30 cellular contexts compared by ENCODE assay signal in the genomic region with DNA sequence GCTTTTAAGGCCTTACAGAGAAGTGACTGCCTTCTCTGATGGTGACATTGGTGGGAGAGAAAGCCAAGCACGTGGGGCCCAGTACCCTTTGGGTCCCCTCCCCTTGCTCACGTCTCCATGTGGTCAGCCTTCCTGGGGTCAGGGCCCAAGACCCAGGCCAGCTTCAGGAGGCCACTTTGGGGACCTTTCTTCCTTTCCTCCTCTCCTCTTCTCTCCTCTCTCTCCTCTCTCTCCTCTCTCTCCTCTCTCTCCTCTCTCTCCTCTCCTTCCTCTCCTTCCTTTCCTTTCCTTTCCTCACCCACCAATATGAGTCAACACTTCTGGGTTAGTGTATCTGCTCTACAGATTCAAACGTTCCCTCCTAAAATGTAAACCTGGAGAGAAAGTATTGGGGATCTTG.
"Had no signal": no experiment of that assay in that cellular context is flagged by ENCODE, and none has a peak within 500 bp of the region (broad histone marks: within the 10 kb centered on the region; RNA-seq: fewer than 3 reads in every experiment).

No MANE protein-coding gene starts in this region.

- H3K27ac Mint-ChIP-seq: naive B cell; naive thymus-derived CD8-positive, alpha-beta T cell; nephron progenitor cell; neural progenitor cell; progenitor cell of endocrine pancreas; stimulated activated memory B cell treated with anti-CD40 and anti-IgM and Interleukin-4, amounts not matched to agents 10 μg/mL and 1 μg/mL and 100 μg/mL, for 72 hours; stimulated activated naive CD8-positive, alpha-beta T cell treated with anti-CD3 and anti-CD28 coated beads, Interleukin-15, amount 100 ng/mL, for 72 hours; type B pancreatic cell had no signal

- H3K9me3 ChIP-seq: ovary, psoas muscle, right lobe of liver, sigmoid colon, suprapubic skin, testis, tibial artery, transverse colon, upper lobe of right lung, uterus had no signal

- H3K4me1 Mint-ChIP-seq: naive B cell; naive thymus-derived CD8-positive, alpha-beta T cell; nephron progenitor cell; stimulated activated memory B cell treated with anti-CD40 and anti-IgM and Interleukin-4, amounts not matched to agents 10 μg/mL and 1 μg/mL and 100 μg/mL, for 72 hours; stimulated activated naive CD8-positive, alpha-beta T cell treated with anti-CD3 and anti-CD28 coated beads, Interleukin-15, amount 100 ng/mL, for 72 hours had no signal

- ATAC-seq: naive thymus-derived CD8-positive, alpha-beta T cell; psoas muscle; right cardiac atrium; right lobe of liver; stimulated activated memory B cell treated with anti-CD40 and anti-IgM and Interleukin-4, amounts not matched to agents 10 μg/mL and 1 μg/mL and 100 μg/mL, for 72 hours; stimulated activated naive CD8-positive, alpha-beta T cell treated with anti-CD3 and anti-CD28 coated beads, Interleukin-15, amount 100 ng/mL, for 72 hours; stimulated activated naive CD8-positive, alpha-beta T cell treated with anti-CD3 and anti-CD28 coated beads, Interleukin-15, Interleukin-2, amounts not matched to agents 100 U/mL and 50 U/mL, for 24 hours; upper lobe of right lung had no signal

- H3K4me3 ChIP-seq: neural progenitor cell, ovary, psoas muscle, right lobe of liver, sigmoid colon, suprapubic skin, testis, tibial artery, transverse colon, upper lobe of right lung, uterus had no signal

- H3K36me3 ChIP-seq: neural progenitor cell, ovary, right lobe of liver, sigmoid colon, suprapubic skin, tibial artery, transverse colon, upper lobe of right lung, uterus had no signal

- H3K9me3 Mint-ChIP-seq: naive thymus-derived CD8-positive, alpha-beta T cell; nephron progenitor cell; neural progenitor cell; stimulated activated memory B cell treated with anti-CD40 and anti-IgM and Interleukin-4, amounts not matched to agents 10 μg/mL and 1 μg/mL and 100 μg/mL, for 72 hours; stimulated activated naive CD8-positive, alpha-beta T cell treated with anti-CD3 and anti-CD28 coated beads, Interleukin-15, amount 100 ng/mL, for 72 hours; type B pancreatic cell had no signal

- H3K4me1 ChIP-seq: neural progenitor cell, psoas muscle, right lobe of liver, sigmoid colon, suprapubic skin, testis, tibial artery, transverse colon, upper lobe of right lung, uterus had no signal

- DNase-seq: naive B cell; naive thymus-derived CD8-positive, alpha-beta T cell; nephron progenitor cell; occipital lobe; ovary; posterior cingulate gyrus; psoas muscle; right cardiac atrium; right lobe of liver; sigmoid colon; small intestine; stimulated activated CD4-positive, alpha-beta T cell treated with anti-CD3 and anti-CD28 coated beads, Interleukin-15, amount 100 ng/mL, for 24 hours; stimulated activated CD4-positive, alpha-beta T cell treated with anti-CD3 and anti-CD28 coated beads, Interleukin-2, amount 100 ng/mL, for 24 hours; stimulated activated CD4-positive, alpha-beta T cell treated with anti-CD3 and anti-CD28 coated beads, Interleukin-2, amount 100 ng/mL, for 48 hours; stimulated activated CD4-positive, alpha-beta T cell treated with anti-CD3 and anti-CD28 coated beads, Interleukin-4, amount 100 ng/mL, for 24 hours; stimulated activated naive CD4-positive, alpha-beta T cell; stimulated activated naive CD8-positive, alpha-beta T cell treated with anti-CD3 and anti-CD28 coated beads, Interleukin-15, amount 100 ng/mL, for 72 hours; stimulated activated naive CD8-positive, alpha-beta T cell treated with anti-CD3 and anti-CD28 coated beads, Interleukin-15, Interleukin-2, amounts not matched to agents 100 U/mL and 50 U/mL, for 24 hours; substantia nigra; testis; tibial artery; transverse colon; upper lobe of right lung; uterus had no signal

- H3K4me3 Mint-ChIP-seq: naive B cell; naive thymus-derived CD8-positive, alpha-beta T cell; nephron progenitor cell; neural progenitor cell; stimulated activated memory B cell treated with anti-CD40 and anti-IgM and Interleukin-4, amounts not matched to agents 10 μg/mL and 1 μg/mL and 100 μg/mL, for 72 hours; stimulated activated naive CD8-positive, alpha-beta T cell treated with anti-CD3 and anti-CD28 coated beads, Interleukin-15, amount 100 ng/mL, for 72 hours; type B pancreatic cell had no signal

- H3K27me3 Mint-ChIP-seq: progenitor cell of endocrine pancreas, type B pancreatic cell had no signal

- H3K27ac ChIP-seq: neural progenitor cell, ovary, parathyroid adenoma, psoas muscle, right lobe of liver, sigmoid colon, suprapubic skin, testis, tibial artery, transverse colon, upper lobe of right lung, uterus had no signal

- H3K36me3 Mint-ChIP-seq: naive B cell; naive thymus-derived CD8-positive, alpha-beta T cell; neural progenitor cell; stimulated activated memory B cell treated with anti-CD40 and anti-IgM and Interleukin-4, amounts not matched to agents 10 μg/mL and 1 μg/mL and 100 μg/mL, for 72 hours; type B pancreatic cell had no signal
